ENCODE assay signal across 13 cellular contexts in genomic region chr2:6919912-6920905, GRCh38. TPM values are rescaled to one million over a fixed set of nuclear protein-coding genes. Genes with fewer than 3 reads are reported as not detected.
A peak's percentile ranks its signal among the peaks of the same experiment; 100 is the strongest.
DNase-seq lines count a peak whose midpoint lies in the region; ATAC-seq and TF ChIP-seq lines count a peak whose summit lies in the region.
"Had no signal": no experiment of that assay in that cellular context is flagged by ENCODE, and none has a peak within 500 bp of the region (broad histone marks: within the 10 kb centered on the region; RNA-seq: fewer than 3 reads in every experiment).

No MANE protein-coding gene starts in this region.

- H3K4me3 ChIP-seq in ACC112 (ENCODE audit: low read depth, low read length) (no peak overlapping the region), astrocyte of the spinal cord (ENCODE audit: low read depth, low read length) (no peak overlapping the region), transverse colon (no peak overlapping the region)

- no peaks in the 10 kb centered on the region for H3K27me3 ChIP-seq in ACC112 (ENCODE audit: insufficient read depth, low read length)
- no peaks in the 10 kb centered on the region for H3K27me3 ChIP-seq in transverse colon

- TF ChIP-seq CTCF in GM10248 (IDR thresholded peaks at IDR 0.05; ENCODE audit: control extremely low read depth, extremely low read depth, low read depth, missing control alignments) = no peak
- no peak for TF ChIP-seq CTCF in astrocyte of the spinal cord (IDR thresholded peaks at IDR 0.05; ENCODE audit: low read depth, low read length)
- TF ChIP-seq CTCF in nephron progenitor cell (IDR thresholded peaks at IDR 0.05) = no peak
- no peak for TF ChIP-seq CTCF in transverse colon (IDR thresholded peaks at IDR 0.05)

- CTCF ChIA-PET in GM10248 (lab: Yijun Ruan, JAX) = interaction anchor here (0.8 to 6.5 kb wide), 11 partner anchors 9 to 123 kb away, joined by 3 to 81 read pairs (median 9); no protein-coding TSS in a partner anchor

- ATAC-seq in HG03439 (IDR thresholded peaks at IDR 0.05; ENCODE audit: unreplicated experiment) (no peak), HG03521 (IDR thresholded peaks at IDR 0.05; ENCODE audit: unreplicated experiment) (no peak)

- H3K27ac Mint-ChIP-seq in nephron progenitor cell = no peak overlapping the region
- H3K27ac Mint-ChIP-seq: activated CD4-positive, alpha-beta memory T cell treated with anti-CD3 and anti-CD28 coated beads, Interleukin-2, amount 10 ng/mL, durations not matched to agents 7 days and 5 days had no signal

- H3K27ac ChIP-seq in ACC112 (ENCODE audit: low read depth, low read length) (peak overlapping the region; percentile 33; the same call in 1 of the 2 replicates), transverse colon (no peak overlapping the region)

- H3K36me3 ChIP-seq in ACC112 (ENCODE audit: insufficient read depth, low read length) = no peaks in the 10 kb centered on the region
- H3K36me3 ChIP-seq in transverse colon = no peaks in the 10 kb centered on the region

- TF ChIP-seq EP300 in transverse colon (IDR thresholded peaks at IDR 0.05; ENCODE audit: low read depth) = no peak

- peaks cover 17% of the 10 kb centered on the region for H3K27me3 Mint-ChIP-seq in nephron progenitor cell (ENCODE audit: low read depth, poor library complexity)

- H2AFZ ChIP-seq in ACC112 (ENCODE audit: low read length, unreplicated experiment) = no peak overlapping the region

- no peak for TF ChIP-seq POLR2A in transverse colon (IDR thresholded peaks at IDR 0.05)

- peak overlapping the region; percentile 28 for H3K4me3 Mint-ChIP-seq in nephron progenitor cell

- intact Hi-C loops in transverse colon (cut with DNase I; ENCODE audit: low total_unique reads) = loop anchor here (10.0 kb wide), 1 partner anchor 95 kb away; no protein-coding TSS in a partner anchor

- DNase-seq in GM10248 (ENCODE audit: extremely low spot score) = peak; percentile 9
- peak; percentile 22 for DNase-seq in astrocyte of the spinal cord (ENCODE audit: low read depth, low spot score)
- no peak for DNase-seq in nephron progenitor cell
- no peak for DNase-seq in transverse colon
- DNase-seq in NCI-H226 = no peak
- DNase-seq: activated CD4-positive, alpha-beta memory T cell treated with anti-CD3 and anti-CD28 coated beads, Interleukin-2, amount 10 ng/mL, durations not matched to agents 7 days and 5 days; glutamatergic neuron; KG1; left ventricle myocardium superior; NCI-H2029 treated with DMSO at 0.1 percent for 48 hours had no signal

- H3K36me3 Mint-ChIP-seq in nephron progenitor cell (ENCODE audit: low read depth) = peaks cover 14% of the 10 kb centered on the region

- in situ Hi-C loops in astrocyte of the spinal cord (cut with HindIII; ENCODE audit: low sequenced_read_pairs) = loop anchor here (25.0 kb wide), 1 partner anchor 92 kb away; no protein-coding TSS in a partner anchor
- in situ Hi-C loops in transverse colon (cut with MboI; ENCODE audit: low pct_ligation_motif_present in 1 of 4, low pct_unique_long_range_greater_than_20kb in 1 of 4, low sequenced_read_pairs in 3 of 4) = loop anchor here in 1 of 4 donors (25.0 kb wide), 1 partner anchor 92 kb away; no protein-coding TSS in a partner anchor

- 80 to 81% methylated on average over 5 to 13 of the region's 13 CpGs for WGBS in transverse colon (ENCODE audit: low coverage in 1 of 2), 2 donors

- no peaks in the 10 kb centered on the region for H3K9me3 Mint-ChIP-seq in nephron progenitor cell
- H3K9me3 Mint-ChIP-seq: activated CD4-positive, alpha-beta memory T cell treated with anti-CD3 and anti-CD28 coated beads, Interleukin-2, amount 10 ng/mL, durations not matched to agents 7 days and 5 days had no signal

- peaks cover 19% of the 10 kb centered on the region for H3K4me1 ChIP-seq in ACC112 (ENCODE audit: control insufficient read depth, insufficient read depth, low read length, unreplicated experiment)
- H3K4me1 ChIP-seq in transverse colon = peaks cover 3 to 19% (median 8%) of the 10 kb centered on the region in 4 donors

- POLR2A ChIA-PET in GM10248 (lab: Yijun Ruan, JAX) = no interaction called here

- H3K79me2 ChIP-seq in ACC112 (ENCODE audit: control insufficient read depth, insufficient read depth, low read length, unreplicated experiment) = peaks cover 22% of the 10 kb centered on the region

- no peaks in the 10 kb centered on the region for H3K9me3 ChIP-seq in transverse colon

- H3K4me1 Mint-ChIP-seq in nephron progenitor cell = peaks cover 60% of the 10 kb centered on the region

RNA-seq across cellular contexts. Expression of gene RNF144A, which starts 3.0 kb away (rescaled TPM):
- total RNA-seq in transverse colon = 100 to 1,000 TPM in 2 of 4 donors, 10 to 100 TPM in 2; 24.0 to 145 (median 83.0) TPM

RNA-seq across cellular contexts. Expression of gene RSAD2, which starts 42.6 kb away (rescaled TPM):
- 1 to 10 TPM in 3 of 4 donors, not detected in 1; 4.2 to 7.1 (median 5.4) TPM for total RNA-seq in transverse colon

RNA-seq across cellular contexts. Expression of gene CMPK2, which starts 54.5 kb away (rescaled TPM):
- total RNA-seq in transverse colon = 10 to 100 TPM in 2 of 4 donors, 1 to 10 TPM in 2; 4.9 to 22.9 (median 11.8) TPM

Comparison
In these comparisons a context has a peak if more than half of its experiments do, and no peak if none do; other contexts are left out.
1. DNase-seq: peak in GM10248 (single experiment) and astrocyte of the spinal cord (single experiment); none in nephron progenitor cell (single experiment), transverse colon (single experiment) and NCI-H226 (single experiment).